Comparison of ENCODE assay signal across 7 cellular contexts in genomic region chr7:74271742-74272141, GRCh38. TPM values are rescaled to one million over a fixed set of nuclear protein-coding genes. Genes with fewer than 3 reads are reported as not detected.
A peak's percentile ranks its signal among the peaks of the same experiment; 100 is the strongest.
DNase-seq lines count a peak whose midpoint lies in the region; ATAC-seq and TF ChIP-seq lines count a peak whose summit lies in the region.

No MANE protein-coding gene starts in this region.

- in situ Hi-C loops in Panc1 (cut with HindIII; ENCODE audit: low pct_unique_long_range_greater_than_20kb, low sequenced_read_pairs) = no loop called here

- no peak overlapping the region for H2BK15ac ChIP-seq in H9 (ENCODE audit: low read depth, low read length)

- H3K18ac ChIP-seq in H9 (ENCODE audit: insufficient read length, low read depth, low read length) = no peak overlapping the region

- peak overlapping the region in 2 of 3 experiments; percentile 72 to 87; a peak in 2 of 7 replicates for H3K27ac Mint-ChIP-seq in H9
- peak overlapping the region; percentile 51 for H3K27ac Mint-ChIP-seq in stimulated activated naive B cell treated with anti-CD40 and anti-IgM and Interleukin-4, amounts not matched to agents 10 μg/mL and 1 μg/mL and 100 μg/mL, for 72 hours
- H3K27ac Mint-ChIP-seq in T-cell = no peak overlapping the region

- H3K79me2 ChIP-seq in H9 (ENCODE audit: insufficient read depth, low read length) (no peaks in the 10 kb centered on the region), hepatocyte (no peaks in the 10 kb centered on the region)

- no TSS peak for BruUV-seq in Panc1 (replicated peaks; lab: Mats Ljungman, UMichigan)

- H3K9me2 ChIP-seq in hepatocyte (replicated peaks; ENCODE audit: insufficient read depth) = no peaks in the 10 kb centered on the region

- H4K8ac ChIP-seq in H9 (replicated peaks; ENCODE audit: insufficient read length, low read depth, low read length) = no peak overlapping the region

- H2AK5ac ChIP-seq in H9 (ENCODE audit: insufficient read length, low read length) = no peak overlapping the region

- H2BK5ac ChIP-seq in H9 (ENCODE audit: insufficient read length, low read length) = no peak overlapping the region

- no peaks in the 10 kb centered on the region for H4K20me1 ChIP-seq in H9 (ENCODE audit: control insufficient read depth, insufficient read depth, insufficient read length)
- H4K20me1 ChIP-seq in hepatocyte (ENCODE audit: insufficient read depth, poor library complexity, severe bottlenecking) = no peaks in the 10 kb centered on the region

- H2AFZ ChIP-seq in H9 (ENCODE audit: low read length) = no peak overlapping the region
- H2AFZ ChIP-seq in hepatocyte = no peak overlapping the region

- intact Hi-C loops in Panc1 (cut with micrococcal nuclease; ENCODE audit: unreplicated experiment) = no loop called here

- H3K36me3 ChIP-seq in Panc1 (ENCODE audit: control insufficient read depth, insufficient read depth, low read length) (no peaks in the 10 kb centered on the region), hepatocyte (replicated peaks; ENCODE audit: insufficient read depth, low read depth) (no peaks in the 10 kb centered on the region)

- POLR2A ChIA-PET in Panc1 (lab: Charles Lee) (no interaction called here), T-cell (lab: Charles Lee) (interaction anchor here in 1 of 2 donors (0.5 kb wide), 1 partner anchor 91 kb away, joined by 8 read pairs; no protein-coding TSS in a partner anchor)

- no peak overlapping the region for H3K56ac ChIP-seq in H9 (ENCODE audit: insufficient read length, low read depth, low read length)

- CTCF ChIA-PET in Panc1 (lab: Charles Lee) = no interaction called here
- CTCF ChIA-PET in T-cell (lab: Charles Lee) = no interaction called here

- DNase-seq in H9 = no peak
- no peak for DNase-seq in Panc1 (ENCODE audit: low read depth, low spot score)
- no peak for DNase-seq in hepatocyte (ENCODE audit: low spot score)
- DNase-seq in stimulated activated naive B cell treated with anti-CD40 and anti-IgM and Interleukin-4, amounts not matched to agents 10 μg/mL and 1 μg/mL and 100 μg/mL, for 72 hours = no peak
- DNase-seq in T-cell = no peak
- DNase-seq in stimulated activated naive CD4-positive, alpha-beta T cell (lab: John Stamatoyannopoulos, UW) = no peak

- H3K9ac ChIP-seq in H9 (ENCODE audit: extremely low read depth, insufficient read length, low read length) = no peak overlapping the region

- H3K4me1 ChIP-seq in H9 (ENCODE audit: insufficient read depth, low read length) (no peaks in the 10 kb centered on the region; the same call in 1 of the 2 replicates), Panc1 (ENCODE audit: control insufficient read depth, insufficient read depth, low read length) (peaks cover 27% of the 10 kb centered on the region), hepatocyte (ENCODE audit: insufficient read depth) (no peaks in the 10 kb centered on the region)

- no peaks in the 10 kb centered on the region for H3K9me3 ChIP-seq in H9 (ENCODE audit: control insufficient read depth, low read depth, low read length)
- H3K9me3 ChIP-seq in Panc1 (ENCODE audit: control insufficient read depth, insufficient read depth, low read depth, low read length) = no peaks in the 10 kb centered on the region
- H3K9me3 ChIP-seq in hepatocyte (ENCODE audit: low read depth) = no peaks in the 10 kb centered on the region

- no peak overlapping the region for H3K4me3 ChIP-seq in Panc1 (ENCODE audit: low read depth in 2 of 2, low read length in 2 of 2)
- no peak overlapping the region for H3K4me3 ChIP-seq in hepatocyte

- WGBS in H9 (ENCODE audit: extremely low coverage, insufficient read length, low lambda C conversion rate) = no CpG with 5 or more reads among the region's 6 CpGs
- 95% methylated on average over 6 of the region's 6 CpGs for WGBS in hepatocyte (ENCODE audit: low lambda C conversion rate, missing lambda C conversion rate)

- no peak overlapping the region for H3T11ph ChIP-seq in H9 (ENCODE audit: low read length)

- H3K79me1 ChIP-seq in H9 (ENCODE audit: insufficient read depth, low read depth, low read length, poor library complexity, severe bottlenecking) = no peaks in the 10 kb centered on the region

- no peak overlapping the region for H2BK12ac ChIP-seq in H9 (ENCODE audit: insufficient read length, low read depth, low read length)

- no peaks in the 10 kb centered on the region for H3K36me3 Mint-ChIP-seq in H9 (ENCODE audit: insufficient read depth in 1 of 3, low read depth in 3 of 3)
- H3K36me3 Mint-ChIP-seq in stimulated activated naive B cell treated with anti-CD40 and anti-IgM and Interleukin-4, amounts not matched to agents 10 μg/mL and 1 μg/mL and 100 μg/mL, for 72 hours = no peaks in the 10 kb centered on the region
- H3K36me3 Mint-ChIP-seq in T-cell = no peaks in the 10 kb centered on the region

- no peak overlapping the region for H4K91ac ChIP-seq in H9 (ENCODE audit: insufficient read length, low read depth, low read length)

- H3K4me1 Mint-ChIP-seq in H9 (peaks cover 8 to 17% of the 10 kb centered on the region in 2 experiments), T-cell (peaks cover 0 to 15% (median 9%) of the 10 kb centered on the region in 3 donors)
- peaks cover 24 to 43% of the 10 kb centered on the region in 2 donors for H3K4me1 Mint-ChIP-seq in stimulated activated naive B cell treated with anti-CD40 and anti-IgM and Interleukin-4, amounts not matched to agents 10 μg/mL and 1 μg/mL and 100 μg/mL, for 72 hours

- H2BK120ac ChIP-seq in H9 (ENCODE audit: low read depth, low read length, poor library complexity, severe bottlenecking) = no peak overlapping the region

- H3K27me3 Mint-ChIP-seq in H9 (ENCODE audit: low read depth) (peaks cover 9% of the 10 kb centered on the region), T-cell (peaks cover 0 to 6% of the 10 kb centered on the region in 2 donors)
- H3K27me3 Mint-ChIP-seq in stimulated activated naive B cell treated with anti-CD40 and anti-IgM and Interleukin-4, amounts not matched to agents 10 μg/mL and 1 μg/mL and 100 μg/mL, for 72 hours = no peaks in the 10 kb centered on the region

- no peak overlapping the region for H3K4ac ChIP-seq in H9 (ENCODE audit: low read depth, low read length)

- H4K5ac ChIP-seq in H9 (ENCODE audit: insufficient read length, low read depth, low read length) = no peak overlapping the region

- H3K23ac ChIP-seq in H9 (ENCODE audit: insufficient read length, low read depth, low read length) = no peak overlapping the region

- H3K9me3 Mint-ChIP-seq in H9 = no peaks in the 10 kb centered on the region; a peak in 1 of 5 replicates
- no peaks in the 10 kb centered on the region for H3K9me3 Mint-ChIP-seq in stimulated activated naive B cell treated with anti-CD40 and anti-IgM and Interleukin-4, amounts not matched to agents 10 μg/mL and 1 μg/mL and 100 μg/mL, for 72 hours
- H3K9me3 Mint-ChIP-seq in T-cell = no peaks in the 10 kb centered on the region

- H3K14ac ChIP-seq in H9 (ENCODE audit: insufficient read depth, low read length) = no peak overlapping the region

- H3K4me3 Mint-ChIP-seq in H9 (peak overlapping the region in 1 of 2 experiments; percentile 69; a peak in 3 of 5 replicates), T-cell (no peak overlapping the region)
- peak overlapping the region; percentile 69 to 71 for H3K4me3 Mint-ChIP-seq in stimulated activated naive B cell treated with anti-CD40 and anti-IgM and Interleukin-4, amounts not matched to agents 10 μg/mL and 1 μg/mL and 100 μg/mL, for 72 hours

- no peak overlapping the region for H2BK20ac ChIP-seq in H9 (ENCODE audit: low read depth, low read length, poor library complexity, severe bottlenecking)

- H3K27me3 ChIP-seq in H9 (ENCODE audit: insufficient read depth, low read length) = no peaks in the 10 kb centered on the region
- no peaks in the 10 kb centered on the region for H3K27me3 ChIP-seq in Panc1 (ENCODE audit: control insufficient read depth, insufficient read depth, low read length)
- no peaks in the 10 kb centered on the region for H3K27me3 ChIP-seq in hepatocyte

- H3K23me2 ChIP-seq in H9 (ENCODE audit: insufficient read length, low read depth, low read length, poor library complexity, severe bottlenecking) = no peaks in the 10 kb centered on the region

- TF ChIP-seq CTCF in H9 (conservative IDR thresholded peaks at IDR 0.05) (no peak), Panc1 (IDR thresholded peaks at IDR 0.05) (no peak), hepatocyte (IDR thresholded peaks at IDR 0.05; ENCODE audit: poor library complexity) (no peak)

- no peak overlapping the region for H3K27ac ChIP-seq in H9 (ENCODE audit: insufficient read length, low read depth, low read length)
- peak overlapping the region; percentile 91 for H3K27ac ChIP-seq in Panc1 (ENCODE audit: low read length)
- H3K27ac ChIP-seq in hepatocyte = peak overlapping the region; percentile 61

- ATAC-seq in Panc1 (no peak), T-cell (replicated peaks in 1 of 4) (no peak), GM19455 (IDR thresholded peaks at IDR 0.05; ENCODE audit: unreplicated experiment) (no peak)
- no peak for ATAC-seq in stimulated activated naive B cell treated with anti-CD40 and anti-IgM and Interleukin-4, amounts not matched to agents 10 μg/mL and 1 μg/mL and 100 μg/mL, for 72 hours (replicated peaks)

- H3K4me2 ChIP-seq in H9 (ENCODE audit: insufficient read depth, insufficient read length, low read length) = no peak overlapping the region
- H3K4me2 ChIP-seq in hepatocyte = no peak overlapping the region

RNA-seq across cellular contexts. Expression of gene CLIP2, which starts 17.5 kb away (rescaled TPM):
- 21.6 and 22.5 TPM in 2 replicates for total RNA-seq in H9 (2021)
- total RNA-seq in Panc1 (2021; ENCODE audit: unreplicated experiment) = 39.9 TPM
- polyA plus RNA-seq in Panc1 (2012; ENCODE audit: insufficient read length) = 47.7 TPM
- total RNA-seq in hepatocyte = 28.1 and 28.5 TPM in 2 replicates
- polyA plus RNA-seq in hepatocyte = 16.8 and 17.9 TPM in 2 replicates
- 1 to 10 TPM; 3.1 to 8.5 (median 6.3) TPM for total RNA-seq in T-cell

RNA-seq across cellular contexts. Expression of gene RFC2, which starts 17.5 kb away (rescaled TPM):
- 73.6 and 76.6 TPM in 2 replicates for total RNA-seq in H9 (2021)
- total RNA-seq in Panc1 (2021; ENCODE audit: unreplicated experiment) = 56.2 TPM
- 42.8 TPM for polyA plus RNA-seq in Panc1 (2012; ENCODE audit: insufficient read length)
- 14.6 and 16.8 TPM in 2 replicates for total RNA-seq in hepatocyte
- polyA plus RNA-seq in hepatocyte = 21.8 and 25.4 TPM in 2 replicates
- 10 to 100 TPM; 13.3 to 17.6 (median 14.8) TPM for total RNA-seq in T-cell

Comparison
In these comparisons a context has a peak if more than half of its experiments do, and no peak if none do; other contexts are left out.
1. H3K27ac Mint-ChIP-seq: peak in H9 (2 of 3) and stimulated activated naive B cell treated with anti-CD40 and anti-IgM and Interleukin-4, amounts not matched to agents 10 μg/mL and 1 μg/mL and 100 μg/mL, for 72 hours (single experiment); none in T-cell (0 of 2).
2. H3K4me3 Mint-ChIP-seq: peak in stimulated activated naive B cell treated with anti-CD40 and anti-IgM and Interleukin-4, amounts not matched to agents 10 μg/mL and 1 μg/mL and 100 μg/mL, for 72 hours (2 of 2); none in T-cell (0 of 3).